In the genomic region with DNA sequence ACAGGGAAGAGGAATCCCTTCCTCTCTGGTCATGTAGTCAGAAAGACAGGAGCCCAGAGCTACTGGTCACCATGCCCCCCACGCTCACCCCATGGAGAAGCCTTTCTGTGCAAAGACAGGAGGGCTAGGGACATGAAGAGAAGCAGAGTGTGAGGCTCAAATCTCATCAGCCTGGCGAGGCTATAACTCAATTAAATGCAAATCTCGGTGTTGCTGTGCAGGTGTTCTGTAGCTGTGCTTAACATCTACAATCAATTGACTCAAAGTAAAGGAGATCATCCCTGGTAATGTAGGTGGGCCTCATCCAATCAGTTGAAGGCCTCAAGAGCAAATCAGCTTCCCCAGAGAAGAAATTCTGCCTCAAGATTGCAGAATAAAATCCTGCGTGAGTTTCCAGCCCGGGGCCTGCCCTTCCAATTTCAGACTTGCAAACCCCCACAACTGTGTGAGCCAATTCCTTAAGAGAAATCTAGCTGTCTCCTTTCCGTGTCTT, we compare ENCODE assay signal across 24 cellular contexts.
"Had no signal": no experiment of that assay in that cellular context is flagged by ENCODE, and none has a peak within 500 bp of the region (broad histone marks: within the 10 kb centered on the region; RNA-seq: fewer than 3 reads in every experiment).

No MANE protein-coding gene starts in this region.

- H3K9me3 ChIP-seq: testis, vagina had no signal

- H3K27me3 Mint-ChIP-seq: activated naive CD8-positive, alpha-beta T cell; naive thymus-derived CD8-positive, alpha-beta T cell had no signal

- H3K4me2 ChIP-seq: neural progenitor cell had no signal

- H3K36me3 Mint-ChIP-seq: neural progenitor cell had no signal

- ATAC-seq: activated T-cell treated with anti-CD3 and anti-CD28 coated beads, Interleukin-2, amount 50 U/mL, for 4 hours; heart right ventricle; left lobe of liver; naive thymus-derived CD8-positive, alpha-beta T cell had no signal

- H3K4me3 Mint-ChIP-seq: activated naive CD8-positive, alpha-beta T cell; activated T-cell treated with anti-CD3 and anti-CD28 coated beads, Interleukin-2, amount 50 U/mL, for 4 hours; naive thymus-derived CD8-positive, alpha-beta T cell; neural progenitor cell had no signal

- H2AFZ ChIP-seq: neural progenitor cell had no signal

- H3K9ac ChIP-seq: neural progenitor cell had no signal

- H3K27me3 ChIP-seq: adrenal gland, ascending aorta, brain microvascular endothelial cell, heart right ventricle, neural progenitor cell, testis, vagina had no signal

- H3K27ac Mint-ChIP-seq: activated naive CD8-positive, alpha-beta T cell; activated T-helper 2 cell treated with anti-CD3 and anti-CD28 coated beads, Interferon-gamma antibody, Interleukin-2, Interleukin-4, amounts not matched to agents 10 μg/mL and 5 μg/mL and 100 μg/mL, durations not matched to agents 14 hours and 24 hours and 36 hours; neural progenitor cell had no signal

- H3K36me3 ChIP-seq: adrenal gland, ascending aorta, brain microvascular endothelial cell, heart right ventricle, lower lobe of right lung, neural progenitor cell, vagina had no signal

- H3K4me3 ChIP-seq: adrenal gland, ascending aorta, heart right ventricle, lower lobe of right lung, neural progenitor cell, testis, vagina had no signal

- H3K27ac ChIP-seq: adrenal gland, ascending aorta, brain microvascular endothelial cell, heart right ventricle, lower lobe of right lung, neural progenitor cell, testis, vagina had no signal

- H3K4me1 ChIP-seq: adrenal gland, heart right ventricle had no signal

- DNase-seq: activated CD4-positive, alpha-beta T cell treated with anti-CD3 and anti-CD28 coated beads for 1 hour; activated CD8-positive, alpha-beta memory T cell treated with anti-CD3 and anti-CD28 coated beads, Interleukin-2, amount 50 U/mL, for 48 hours; activated naive CD4-positive, alpha-beta T cell; activated T-cell treated with anti-CD3 and anti-CD28 coated beads, Interleukin-2, amount 50 U/mL, for 4 hours; adrenal gland; brain microvascular endothelial cell; caudate nucleus; dermis blood vessel endothelial cell; effector CD8-positive, alpha-beta T cell; erythroblast; foreskin fibroblast; heart right ventricle; lower lobe of right lung; stimulated activated CD4-positive, alpha-beta T cell treated with anti-CD3 and anti-CD28 coated beads, Interleukin-4, amount 100 ng/mL, for 1 hour; stimulated activated naive CD4-positive, alpha-beta T cell; testis; trophoblast cell had no signal
